Comparison of ENCODE assay signal across 13 cellular contexts in genomic region chr4:110033994-110034393, GRCh38.
DNase-seq lines count a peak whose midpoint lies in the region; ATAC-seq, FAIRE-seq and TF ChIP-seq lines count a peak whose summit lies in the region.
"Had no signal": no experiment of that assay in that cellular context is flagged by ENCODE, and none has a peak within 500 bp of the region (broad histone marks: within the 10 kb centered on the region; RNA-seq: fewer than 3 reads in every experiment).

No MANE protein-coding gene starts in this region.

- TF ChIP-seq POLR2A in GM12892 (IDR thresholded peaks at IDR 0.05; ENCODE audit: low read depth, low read length), result no peak
- TF ChIP-seq POLR2A in stomach (IDR thresholded peaks at IDR 0.05), result no peak

- 65 to 81% (median 75%) methylated on average over 4 of the region's 4 CpGs for WGBS in stomach, 5 donors

- intact Hi-C loops in stomach (cut with DNase I; ENCODE audit: low total_unique reads) (no loop called here), left ventricle myocardium inferior (cut with micrococcal nuclease) (no loop called here)

- H3K27ac ChIP-seq in stomach (no peak overlapping the region), left ventricle myocardium inferior (replicated peaks) (no peak overlapping the region)

- H3K9me3 ChIP-seq in stomach (no peaks in the 10 kb centered on the region), left ventricle myocardium inferior (replicated peaks) (no peaks in the 10 kb centered on the region)

- H3K4me3 ChIP-seq in stomach, result no peak overlapping the region
- no peak overlapping the region for H3K4me3 ChIP-seq in left ventricle myocardium inferior

- peak; percentile 91 for ATAC-seq in GM19467 (IDR thresholded peaks at IDR 0.05; ENCODE audit: unreplicated experiment)
- ATAC-seq in HG03066 (IDR thresholded peaks at IDR 0.05; ENCODE audit: low read depth, unreplicated experiment), result peak; percentile 98

- no peak for TF ChIP-seq CTCF in stomach (IDR thresholded peaks at IDR 0.05)
- no peak for TF ChIP-seq CTCF in left ventricle myocardium inferior (IDR thresholded peaks at IDR 0.05; ENCODE audit: borderline replicate concordance)

- no peak for TF ChIP-seq EP300 in stomach (IDR thresholded peaks at IDR 0.05)

- no peaks in the 10 kb centered on the region for H3K36me3 ChIP-seq in stomach
- H3K36me3 ChIP-seq in left ventricle myocardium inferior, result no peaks in the 10 kb centered on the region

- peak; percentile 9 for DNase-seq in GM12892 (ENCODE audit: insufficient read length)
- peak; percentile 41 for DNase-seq in RPMI8226
- DNase-seq in NCI-H2171 treated with DMSO at 0.1 percent for 48 hours (lab: John Stamatoyannopoulos, UW), result no peak
- no peak for DNase-seq in stomach
- DNase-seq in HT-29 (ENCODE audit: low spot score), result no peak
- no peak for DNase-seq in left ventricle myocardium inferior
- DNase-seq: activated CD4-positive, alpha-beta T cell treated with anti-CD3 and anti-CD28 coated beads, Interleukin-2, amount 10 ng/mL, durations not matched to agents 24 days and 14 days; central memory CD4-positive, alpha-beta T cell; COR-L47; head of caudate nucleus; NCI-H748 treated with DMSO at 0.1 percent for 48 hours had no signal

- peak; percentile 79 for FAIRE-seq in GM12892 (lab: Jason Lieb, UNC)

- H3K4me1 ChIP-seq in stomach (no peaks in the 10 kb centered on the region), left ventricle myocardium inferior (no peaks in the 10 kb centered on the region)

- peaks cover 0 to 18% (median 0%) of the 10 kb centered on the region in 3 donors for H3K27me3 ChIP-seq in stomach
- peaks cover 51% of the 10 kb centered on the region for H3K27me3 ChIP-seq in left ventricle myocardium inferior (ENCODE audit: low read depth)

Comparison
In these comparisons a context has a peak if more than half of its experiments do, and no peak if none do; other contexts are left out.
1. DNase-seq: peak in GM12892 (single experiment) and RPMI8226 (single experiment); none in NCI-H2171 treated with DMSO at 0.1 percent for 48 hours (single experiment), stomach (single experiment), HT-29 (single experiment) and left ventricle myocardium inferior (single experiment).